In the genomic region with DNA sequence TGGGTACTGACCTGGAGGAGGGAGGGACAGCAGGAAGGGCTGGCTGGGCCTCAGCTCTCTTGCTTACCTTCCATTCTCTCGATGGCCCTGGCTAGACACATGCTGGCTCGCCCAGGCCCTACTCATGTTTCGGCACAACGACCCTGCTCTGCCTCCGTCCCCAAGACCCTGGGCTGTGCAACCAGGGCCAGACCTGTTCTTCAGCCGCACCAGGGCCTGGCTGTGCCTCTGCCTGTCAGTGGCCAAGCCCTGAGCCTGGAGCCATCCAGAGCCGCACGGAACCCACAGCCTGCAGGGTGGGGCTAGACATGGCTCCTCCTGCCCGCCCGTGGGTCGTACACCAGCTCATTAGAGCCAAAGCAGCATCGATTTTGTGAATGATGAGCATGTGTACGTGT, we compare ENCODE assay signal across 16 cellular contexts. TPM values are rescaled to one million over a fixed set of nuclear protein-coding genes. Genes with fewer than 3 reads are reported as not detected.
DNase-seq lines count a peak whose midpoint lies in the region; ATAC-seq, FAIRE-seq and TF ChIP-seq lines count a peak whose summit lies in the region.
"Had no signal": no experiment of that assay in that cellular context is flagged by ENCODE, and none has a peak within 500 bp of the region (broad histone marks: within the 10 kb centered on the region; RNA-seq: fewer than 3 reads in every experiment).

No MANE protein-coding gene starts in this region.

- H3K4me2 ChIP-seq in BLaER1, result no peak overlapping the region

- DNase-seq in glutamatergic neuron (no peak), urothelium cell line (ENCODE audit: low spot score) (no peak), endothelial cell (ENCODE audit: low spot score) (no peak), right cardiac atrium (no peak), tibial nerve (ENCODE audit: low spot score in 2 of 2) (no peak)
- DNase-seq: ACHN; BE2C; Calu3; CD8-positive, alpha-beta T cell; DMS79 treated with DMSO at 0.1 percent for 48 hours; GF-D8; GOT3; H9 had no signal

- H3K27me3 ChIP-seq in BLaER1, result no peaks in the 10 kb centered on the region
- no peaks in the 10 kb centered on the region for H3K27me3 ChIP-seq in right cardiac atrium (ENCODE audit: control insufficient read depth, insufficient read depth)
- peaks cover 0 to 7% of the 10 kb centered on the region in 2 donors for H3K27me3 ChIP-seq in tibial nerve
- H3K27me3 ChIP-seq: BE2C had no signal

- FAIRE-seq in urothelium cell line (lab: Jason Lieb, UNC), result peak; percentile 74

- WGBS in right cardiac atrium, result 87% methylated on average over 13 of the region's 13 CpGs
- 84 to 85% methylated on average over 11 to 13 of the region's 13 CpGs for WGBS in tibial nerve, 2 donors

- H3K27ac ChIP-seq in BLaER1 (0 out of 2 replicates have a peak overlapping the region, but pooled peaks have one; percentile 13), VCaP (peak overlapping the region; percentile 84), right cardiac atrium (ENCODE audit: low read length) (no peak overlapping the region), tibial nerve (no peak overlapping the region)

- H3K27me3 Mint-ChIP-seq in glutamatergic neuron (ENCODE audit: unreplicated experiment) (peaks cover 17% of the 10 kb centered on the region), endothelial cell (ENCODE audit: unreplicated experiment) (peaks cover 13% of the 10 kb centered on the region)

- H3K9me3 ChIP-seq in BLaER1 (peaks cover 8% of the 10 kb centered on the region; the same call in 1 of the 2 replicates), right cardiac atrium (ENCODE audit: control insufficient read depth, low read length) (no peaks in the 10 kb centered on the region), tibial nerve (peaks cover 0 to 5% (median 0%) of the 10 kb centered on the region in 4 donors)
- H3K9me3 ChIP-seq: BE2C had no signal

- TF ChIP-seq EP300 in tibial nerve (IDR thresholded peaks at IDR 0.05), result no peak

- TF ChIP-seq CTCF in VCaP (conservative IDR thresholded peaks at IDR 0.05) (no peak), glutamatergic neuron (IDR thresholded peaks at IDR 0.05; ENCODE audit: partially characterized antibody, unreplicated experiment) (no peak), endothelial cell (IDR thresholded peaks at IDR 0.05; ENCODE audit: unreplicated experiment) (no peak), tibial nerve (IDR thresholded peaks at IDR 0.05) (no peak)

- no peaks in the 10 kb centered on the region for H3K36me3 Mint-ChIP-seq in glutamatergic neuron (ENCODE audit: unreplicated experiment)
- H3K36me3 Mint-ChIP-seq in endothelial cell (ENCODE audit: low read depth, unreplicated experiment), result peaks cover 11% of the 10 kb centered on the region
- H3K36me3 Mint-ChIP-seq: CD14-positive monocyte; CD8-positive, alpha-beta T cell had no signal

- H3K27ac Mint-ChIP-seq in glutamatergic neuron (ENCODE audit: unreplicated experiment) (peak overlapping the region; percentile 38), endothelial cell (ENCODE audit: unreplicated experiment) (no peak overlapping the region)
- H3K27ac Mint-ChIP-seq: CD14-positive monocyte; CD8-positive, alpha-beta T cell; H9 had no signal

- H3K9ac ChIP-seq in BLaER1, result no peak overlapping the region

- H3K4me3 ChIP-seq in BLaER1 (no peak overlapping the region), right cardiac atrium (ENCODE audit: low read length) (no peak overlapping the region), tibial nerve (no peak overlapping the region)

- no peak overlapping the region for H3K4me3 Mint-ChIP-seq in glutamatergic neuron (ENCODE audit: unreplicated experiment)
- no peak overlapping the region for H3K4me3 Mint-ChIP-seq in endothelial cell (ENCODE audit: unreplicated experiment)
- H3K4me3 Mint-ChIP-seq: CD14-positive monocyte; CD8-positive, alpha-beta T cell; H9 had no signal

- intact Hi-C loops in right cardiac atrium (cut with DNase I), result no loop called here

- H3K4me1 ChIP-seq in BLaER1 (peaks cover 65% of the 10 kb centered on the region), right cardiac atrium (ENCODE audit: control insufficient read depth, insufficient read depth, low read length) (no peaks in the 10 kb centered on the region), tibial nerve (no peaks in the 10 kb centered on the region)
- H3K4me1 ChIP-seq: BE2C had no signal

- H3K36me3 ChIP-seq in BLaER1, result no peaks in the 10 kb centered on the region
- no peaks in the 10 kb centered on the region for H3K36me3 ChIP-seq in tibial nerve
- H3K36me3 ChIP-seq: BE2C had no signal

- H3K9me3 Mint-ChIP-seq in glutamatergic neuron (ENCODE audit: unreplicated experiment), result peaks cover 16% of the 10 kb centered on the region
- no peaks in the 10 kb centered on the region for H3K9me3 Mint-ChIP-seq in endothelial cell (ENCODE audit: unreplicated experiment)
- H3K9me3 Mint-ChIP-seq: CD8-positive, alpha-beta T cell had no signal

- H3K4me1 Mint-ChIP-seq in glutamatergic neuron (ENCODE audit: low read depth, unreplicated experiment) (peaks cover 34% of the 10 kb centered on the region), endothelial cell (ENCODE audit: unreplicated experiment) (peaks cover 4% of the 10 kb centered on the region)
- H3K4me1 Mint-ChIP-seq: CD14-positive monocyte had no signal

- no peak for ATAC-seq in right cardiac atrium
- ATAC-seq: CD8-positive, alpha-beta T cell had no signal

- no peaks in the 10 kb centered on the region for H4K20me1 ChIP-seq in BLaER1

- TF ChIP-seq POLR2A in tibial nerve (IDR thresholded peaks at IDR 0.05), result no peak

RNA-seq across cellular contexts. Expression of gene RTN4R, which starts 47.5 kb away (rescaled TPM):
- total RNA-seq in glutamatergic neuron (ENCODE audit: unreplicated experiment) (38.3 TPM), endothelial cell (ENCODE audit: unreplicated experiment) (19.0 TPM), right cardiac atrium (1 to 10 TPM in 3 of 4 donors, under 1 TPM in 1; 0.56 to 1.9 (median 1.2) TPM), tibial nerve (1 to 10 TPM; 2.5 to 6.9 (median 3.6) TPM)
- polyA plus RNA-seq in right cardiac atrium, result 1.1 TPM
- polyA plus RNA-seq: CD14-positive monocyte had no signal

Comparison
In these comparisons a context has a peak if more than half of its experiments do, and no peak if none do; other contexts are left out.
1. H3K27ac ChIP-seq: peak in BLaER1 (single experiment) and VCaP (single experiment); none in right cardiac atrium (single experiment) and tibial nerve (0 of 4).